Comparison of ENCODE assay signal across 25 cellular contexts in the genomic region with DNA sequence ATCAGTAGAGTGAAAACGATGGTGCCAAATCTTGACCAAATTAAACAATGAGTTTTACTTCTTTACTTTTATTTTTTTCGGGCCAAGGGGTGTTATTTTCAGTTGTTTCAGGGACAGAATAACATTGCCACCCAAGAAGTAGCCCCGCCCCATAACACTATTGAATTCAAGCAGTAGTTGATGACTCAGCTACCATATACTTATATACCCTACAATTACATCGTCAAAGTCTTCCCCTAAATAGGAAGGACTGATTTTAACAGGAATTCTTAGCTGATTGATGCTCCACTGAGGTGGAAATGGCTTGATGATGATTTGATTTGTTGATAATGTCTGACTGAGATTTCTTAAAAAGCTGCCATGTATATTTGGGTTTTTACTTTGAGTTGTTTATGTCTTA. TPM values are rescaled to one million over a fixed set of nuclear protein-coding genes. Genes with fewer than 3 reads are reported as not detected.
DNase-seq lines count a peak whose midpoint lies in the region; ATAC-seq, FAIRE-seq and TF ChIP-seq lines count a peak whose summit lies in the region.
"Had no signal": no experiment of that assay in that cellular context is flagged by ENCODE, and none has a peak within 500 bp of the region (broad histone marks: within the 10 kb centered on the region; RNA-seq: fewer than 3 reads in every experiment).

No MANE protein-coding gene starts in this region.

- WGBS in suprapubic skin: 55% methylated on average over 4 of the region's 4 CpGs

- no peak for TF ChIP-seq POLR2A in suprapubic skin (IDR thresholded peaks at IDR 0.05)

- H3K36me3 ChIP-seq in HUES6 (ENCODE audit: control insufficient read depth, insufficient read depth, low read length) (no peaks in the 10 kb centered on the region), suprapubic skin (no peaks in the 10 kb centered on the region)
- H3K36me3 ChIP-seq: BLaER1 treated with 17β-estradiol and CSF1 and Interleukin-3, amounts not matched to agents 10 nM and 100 nM; Peyer's patch; SJCRH30 had no signal

- no peak overlapping the region for H3K9ac ChIP-seq in HUES6 (ENCODE audit: low read length)
- H3K9ac ChIP-seq: BLaER1 treated with 17β-estradiol and CSF1 and Interleukin-3, amounts not matched to agents 10 nM and 100 nM had no signal

- peak; percentile 23 for ATAC-seq in foreskin keratinocyte
- no peak for ATAC-seq in GM19452 (IDR thresholded peaks at IDR 0.05; ENCODE audit: unreplicated experiment)
- no peak for ATAC-seq in GM21619 (IDR thresholded peaks at IDR 0.05; ENCODE audit: unreplicated experiment)

- no peak for TF ChIP-seq EP300 in suprapubic skin (IDR thresholded peaks at IDR 0.05)

- TF ChIP-seq CTCF in foreskin keratinocyte (conservative IDR thresholded peaks at IDR 0.05) (no peak), suprapubic skin (IDR thresholded peaks at IDR 0.05) (no peak)

- no peak for FAIRE-seq in RCC 7860 (lab: Jason Lieb, UNC)
- FAIRE-seq: G401.6, GM12892, HTR-8/SVneo had no signal

- H3K27me3 ChIP-seq in HUES6 (ENCODE audit: control insufficient read depth, insufficient read depth, low read length): no peaks in the 10 kb centered on the region
- no peaks in the 10 kb centered on the region for H3K27me3 ChIP-seq in foreskin keratinocyte
- H3K27me3 ChIP-seq in suprapubic skin: no peaks in the 10 kb centered on the region
- H3K27me3 ChIP-seq: BLaER1 treated with 17β-estradiol and CSF1 and Interleukin-3, amounts not matched to agents 10 nM and 100 nM; Peyer's patch; SJCRH30 had no signal

- H3K4me1 ChIP-seq in HUES6 (ENCODE audit: control insufficient read depth, insufficient read depth, low read length) (peaks cover 37% of the 10 kb centered on the region; the same call in 1 of the 2 replicates), foreskin keratinocyte (peaks cover 15% of the 10 kb centered on the region), suprapubic skin (peaks cover 29% of the 10 kb centered on the region)
- H3K4me1 ChIP-seq: BLaER1 treated with 17β-estradiol and CSF1 and Interleukin-3, amounts not matched to agents 10 nM and 100 nM; Peyer's patch had no signal

- DNase-seq in NCI-H69 (lab: John Stamatoyannopoulos, UW) (peak; percentile 83), foreskin keratinocyte (no peak), suprapubic skin (ENCODE audit: low spot score in 2 of 2) (no peak), RCC 7860 (ENCODE audit: low spot score) (no peak)
- DNase-seq: ACHN; CD4-positive, alpha-beta memory T cell; DMS153; GOT3; HCEC 1CT; MV-4-11; NCI-H1105 treated with DMSO at 0.1 percent for 48 hours; NCI-H2029 treated with DMSO at 0.1 percent for 48 hours; NCI-H2171 treated with DMSO at 0.1 percent for 48 hours; NCI-H446 treated with DMSO at 0.1 percent for 48 hours; NCI-H774; Peyer's patch; SJCRH30 had no signal

- H3K4me3 ChIP-seq in HUES6 (ENCODE audit: low read depth, low read length) (no peak overlapping the region), suprapubic skin (no peak overlapping the region)
- H3K4me3 ChIP-seq: BLaER1 treated with 17β-estradiol and CSF1 and Interleukin-3, amounts not matched to agents 10 nM and 100 nM; Peyer's patch; SJCRH30 had no signal

- no peaks in the 10 kb centered on the region for H3K9me3 ChIP-seq in HUES6 (ENCODE audit: control insufficient read depth, insufficient read depth, low read depth, low read length)
- no peaks in the 10 kb centered on the region for H3K9me3 ChIP-seq in suprapubic skin
- H3K9me3 ChIP-seq: Peyer's patch, SJCRH30 had no signal

- H3K27ac ChIP-seq in HUES6 (ENCODE audit: low read depth, low read length): peak overlapping the region; percentile 37; the same call in 1 of the 2 replicates
- H3K27ac ChIP-seq in foreskin keratinocyte: no peak overlapping the region
- H3K27ac ChIP-seq in suprapubic skin: peak overlapping the region; percentile 79
- H3K27ac ChIP-seq: BLaER1 treated with 17β-estradiol and CSF1 and Interleukin-3, amounts not matched to agents 10 nM and 100 nM; Peyer's patch; SJCRH30 had no signal

RNA-seq across cellular contexts. Expression of a gene that starts 24.7 kb away (rescaled TPM):
- 5.2 and 7.7 TPM in 2 replicates for total RNA-seq in foreskin keratinocyte
- 5.8 and 8.8 TPM in 2 replicates for polyA plus RNA-seq in foreskin keratinocyte
- 100 to 1,000 TPM in 2 of 4 donors, 10 to 100 TPM in 2; 83.7 to 129 (median 97.7) TPM for total RNA-seq in suprapubic skin
- total RNA-seq: CD4-positive, alpha-beta memory T cell; OCI-LY7; SJCRH30 had no signal
- polyA plus RNA-seq: CD4-positive, alpha-beta memory T cell had no signal
